20 cellular contexts compared by ENCODE assay signal in genomic region chr2:31893093-31893492, GRCh38.
A peak's percentile ranks its signal among the peaks of the same experiment; 100 is the strongest.
DNase-seq lines count a peak whose midpoint lies in the region; ATAC-seq, FAIRE-seq and TF ChIP-seq lines count a peak whose summit lies in the region.
"Had no signal": no experiment of that assay in that cellular context is flagged by ENCODE, and none has a peak within 500 bp of the region (broad histone marks: within the 10 kb centered on the region; RNA-seq: fewer than 3 reads in every experiment).

No MANE protein-coding gene starts in this region.

- no peak overlapping the region for H4K8ac ChIP-seq in H9 (replicated peaks; ENCODE audit: insufficient read length, low read depth, low read length)

- H2BK120ac ChIP-seq in H9 (ENCODE audit: low read depth, low read length, poor library complexity, severe bottlenecking) = no peak overlapping the region

- no peak for FAIRE-seq in A549 (lab: Jason Lieb, UNC)
- FAIRE-seq: bronchial epithelial cell, endothelial cell of umbilical vein had no signal

- TF ChIP-seq EP300 in A549 (IDR thresholded peaks at IDR 0.05) = no peak

- H3K23me2 ChIP-seq in H9 (ENCODE audit: insufficient read length, low read depth, low read length, poor library complexity, severe bottlenecking) = no peaks in the 10 kb centered on the region

- H3K23ac ChIP-seq in H9 (ENCODE audit: insufficient read length, low read depth, low read length) = no peak overlapping the region

- no peak overlapping the region for H2BK12ac ChIP-seq in H9 (ENCODE audit: insufficient read length, low read depth, low read length)

- H3K27ac Mint-ChIP-seq in H9 = peak overlapping the region in 2 of 3 experiments; percentile 54; a peak in 2 of 7 replicates
- peak overlapping the region; percentile 7 for H3K27ac Mint-ChIP-seq in endothelial cell (ENCODE audit: unreplicated experiment)
- no peak overlapping the region for H3K27ac Mint-ChIP-seq in activated CD8-positive, alpha-beta memory T cell treated with anti-CD3 and anti-CD28 coated beads, Interleukin-2, amount 10 ng/mL, durations not matched to agents 7 days and 5 days
- no peak overlapping the region for H3K27ac Mint-ChIP-seq in activated T-helper 1 cell treated with anti-CD3 and anti-CD28 coated beads, Interleukin-12 subunit alpha, Interleukin-12 subunit beta, Interleukin-2, Interleukin-4 antibody, amounts not matched to agents 30 ng/mL and 10 ng/mL and 1 ng/mL, durations not matched to agents 14 hours and 24 hours and 36 hours
- H3K27ac Mint-ChIP-seq: activated T-cell treated with anti-CD3 and anti-CD28 coated beads, Interleukin-2, amount 50 U/mL, for 24 hours; CD8-positive, alpha-beta T cell; stimulated activated effector memory CD8-positive, alpha-beta T cell treated with anti-CD3 and anti-CD28 coated beads, Interleukin-12 subunit alpha, Interleukin-12 subunit beta, amount 100 ng/mL, for 72 hours had no signal

- H3T11ph ChIP-seq in H9 (ENCODE audit: low read length) = no peak overlapping the region

- H2AFZ ChIP-seq in H9 (ENCODE audit: low read length) = no peak overlapping the region

- no peak overlapping the region for H2BK20ac ChIP-seq in H9 (ENCODE audit: low read depth, low read length, poor library complexity, severe bottlenecking)

- H3K4me1 Mint-ChIP-seq in H9 (peaks cover 37 to 38% of the 10 kb centered on the region in 2 experiments), endothelial cell (ENCODE audit: unreplicated experiment) (peaks cover 35% of the 10 kb centered on the region)
- H3K4me1 Mint-ChIP-seq in activated CD8-positive, alpha-beta memory T cell treated with anti-CD3 and anti-CD28 coated beads, Interleukin-2, amount 10 ng/mL, durations not matched to agents 7 days and 5 days = peaks cover 6% of the 10 kb centered on the region
- no peaks in the 10 kb centered on the region for H3K4me1 Mint-ChIP-seq in activated T-helper 1 cell treated with anti-CD3 and anti-CD28 coated beads, Interleukin-12 subunit alpha, Interleukin-12 subunit beta, Interleukin-2, Interleukin-4 antibody, amounts not matched to agents 30 ng/mL and 10 ng/mL and 1 ng/mL, durations not matched to agents 14 hours and 24 hours and 36 hours (ENCODE audit: low read depth)
- H3K4me1 Mint-ChIP-seq: stimulated activated effector memory CD8-positive, alpha-beta T cell treated with anti-CD3 and anti-CD28 coated beads, Interleukin-12 subunit alpha, Interleukin-12 subunit beta, amount 100 ng/mL, for 72 hours had no signal

- H3K4me3 Mint-ChIP-seq in H9 = no peak overlapping the region; a peak in 1 of 5 replicates
- H3K4me3 Mint-ChIP-seq in endothelial cell (ENCODE audit: unreplicated experiment) = no peak overlapping the region
- H3K4me3 Mint-ChIP-seq in activated CD8-positive, alpha-beta memory T cell treated with anti-CD3 and anti-CD28 coated beads, Interleukin-2, amount 10 ng/mL, durations not matched to agents 7 days and 5 days = no peak overlapping the region
- H3K4me3 Mint-ChIP-seq in activated T-helper 1 cell treated with anti-CD3 and anti-CD28 coated beads, Interleukin-12 subunit alpha, Interleukin-12 subunit beta, Interleukin-2, Interleukin-4 antibody, amounts not matched to agents 30 ng/mL and 10 ng/mL and 1 ng/mL, durations not matched to agents 14 hours and 24 hours and 36 hours = no peak overlapping the region
- H3K4me3 Mint-ChIP-seq: activated T-cell treated with anti-CD3 and anti-CD28 coated beads, Interleukin-2, amount 50 U/mL, for 24 hours; CD8-positive, alpha-beta T cell; stimulated activated effector memory CD8-positive, alpha-beta T cell treated with anti-CD3 and anti-CD28 coated beads, Interleukin-12 subunit alpha, Interleukin-12 subunit beta, amount 100 ng/mL, for 72 hours had no signal

- H3K4ac ChIP-seq in H9 (ENCODE audit: low read depth, low read length) = no peak overlapping the region

- intact Hi-C loops in left lung (cut with DNase I) = no loop called here
- intact Hi-C loops in activated T-helper 1 cell treated with anti-CD3 and anti-CD28 coated beads, Interleukin-12 subunit alpha, Interleukin-12 subunit beta, Interleukin-2, Interleukin-4 antibody, amounts not matched to agents 30 ng/mL and 10 ng/mL and 1 ng/mL, durations not matched to agents 14 hours and 24 hours and 36 hours (cut with micrococcal nuclease) = no loop called here

- no peak for DNase-seq in A549 (ENCODE audit: low read depth in 1 of 2, low spot score in 1 of 2)
- DNase-seq in H9 = no peak
- peak; percentile 81 for DNase-seq in NOMO-1 treated with dmso at 0.1 percent for 144 hours (lab: John Stamatoyannopoulos, UW; ENCODE audit: unreplicated experiment)
- no peak for DNase-seq in endothelial cell (ENCODE audit: low spot score)
- DNase-seq in left lung = no peak
- DNase-seq in HuH-7 (ENCODE audit: low spot score) = no peak
- no peak for DNase-seq in activated CD8-positive, alpha-beta memory T cell treated with anti-CD3 and anti-CD28 coated beads, Interleukin-2, amount 10 ng/mL, durations not matched to agents 7 days and 5 days
- DNase-seq in activated T-helper 1 cell treated with anti-CD3 and anti-CD28 coated beads, Interleukin-12 subunit alpha, Interleukin-12 subunit beta, Interleukin-2, Interleukin-4 antibody, amounts not matched to agents 30 ng/mL and 10 ng/mL and 1 ng/mL, durations not matched to agents 14 hours and 24 hours and 36 hours (ENCODE audit: low spot score) = no peak
- DNase-seq: activated CD4-positive, alpha-beta T cell treated with anti-CD3 and anti-CD28 coated beads, Interleukin-2, amount 50 U/mL, for 48 hours; activated T-cell treated with anti-CD3 and anti-CD28 coated beads, Interleukin-2, amount 50 U/mL, for 24 hours; CD8-positive, alpha-beta T cell; DND-41; GOT3; NCI-H1092 treated with DMSO at 0.1 percent for 48 hours; NCI-H2081; Peyer's patch; SW 1271 had no signal

- H3K27me3 Mint-ChIP-seq in H9 (ENCODE audit: low read depth) (no peaks in the 10 kb centered on the region), endothelial cell (ENCODE audit: unreplicated experiment) (peaks cover 2% of the 10 kb centered on the region)
- H3K27me3 Mint-ChIP-seq in activated CD8-positive, alpha-beta memory T cell treated with anti-CD3 and anti-CD28 coated beads, Interleukin-2, amount 10 ng/mL, durations not matched to agents 7 days and 5 days = no peaks in the 10 kb centered on the region
- no peaks in the 10 kb centered on the region for H3K27me3 Mint-ChIP-seq in activated T-helper 1 cell treated with anti-CD3 and anti-CD28 coated beads, Interleukin-12 subunit alpha, Interleukin-12 subunit beta, Interleukin-2, Interleukin-4 antibody, amounts not matched to agents 30 ng/mL and 10 ng/mL and 1 ng/mL, durations not matched to agents 14 hours and 24 hours and 36 hours (ENCODE audit: insufficient read depth)
- H3K27me3 Mint-ChIP-seq: activated T-cell treated with anti-CD3 and anti-CD28 coated beads, Interleukin-2, amount 50 U/mL, for 24 hours had no signal

- no peak overlapping the region for H4K5ac ChIP-seq in H9 (ENCODE audit: insufficient read length, low read depth, low read length)

- TF ChIP-seq CTCF in A549 (IDR thresholded peaks at IDR 0.05) = no peak
- TF ChIP-seq CTCF in H9 (conservative IDR thresholded peaks at IDR 0.05) = no peak
- TF ChIP-seq CTCF in endothelial cell (IDR thresholded peaks at IDR 0.05; ENCODE audit: unreplicated experiment) = no peak
- TF ChIP-seq CTCF in left lung (IDR thresholded peaks at IDR 0.05) = no peak

- CTCF ChIA-PET in A549 (lab: Yijun Ruan, JAX) = no interaction called here
- CTCF ChIA-PET in activated CD8-positive, alpha-beta memory T cell treated with anti-CD3 and anti-CD28 coated beads, Interleukin-2, amount 10 ng/mL, durations not matched to agents 7 days and 5 days (lab: Charles Lee) = interaction anchor here (1.7 kb wide), 1 partner anchor 9 kb away, joined by 5 read pairs; no protein-coding TSS in a partner anchor

- no peak overlapping the region for H3K56ac ChIP-seq in H9 (ENCODE audit: insufficient read length, low read depth, low read length)

- H3K36me3 ChIP-seq in left lung = peaks cover 0 to 7% of the 10 kb centered on the region in 2 donors
- H3K36me3 ChIP-seq: Peyer's patch had no signal

- H3K4me3 ChIP-seq in A549 (no peak overlapping the region), left lung (no peak overlapping the region)
- H3K4me3 ChIP-seq: Peyer's patch had no signal

- H3K27me3 ChIP-seq in H9 (ENCODE audit: insufficient read depth, low read length) (no peaks in the 10 kb centered on the region), left lung (no peaks in the 10 kb centered on the region)
- H3K27me3 ChIP-seq: Peyer's patch had no signal

- POLR2A ChIA-PET in A549 (lab: Yijun Ruan, JAX) = no interaction called here

- peaks cover 17 to 27% (median 23%) of the 10 kb centered on the region in 3 experiments for H3K36me3 Mint-ChIP-seq in H9 (ENCODE audit: insufficient read depth in 1 of 3, low read depth in 3 of 3)
- H3K36me3 Mint-ChIP-seq in endothelial cell (ENCODE audit: low read depth, unreplicated experiment) = peaks cover 17% of the 10 kb centered on the region
- peaks cover 31% of the 10 kb centered on the region for H3K36me3 Mint-ChIP-seq in activated CD8-positive, alpha-beta memory T cell treated with anti-CD3 and anti-CD28 coated beads, Interleukin-2, amount 10 ng/mL, durations not matched to agents 7 days and 5 days
- peaks cover 24% of the 10 kb centered on the region for H3K36me3 Mint-ChIP-seq in activated T-helper 1 cell treated with anti-CD3 and anti-CD28 coated beads, Interleukin-12 subunit alpha, Interleukin-12 subunit beta, Interleukin-2, Interleukin-4 antibody, amounts not matched to agents 30 ng/mL and 10 ng/mL and 1 ng/mL, durations not matched to agents 14 hours and 24 hours and 36 hours (ENCODE audit: low read depth)

- H3K79me1 ChIP-seq in H9 (ENCODE audit: insufficient read depth, low read depth, low read length, poor library complexity, severe bottlenecking) = no peaks in the 10 kb centered on the region

- H3K18ac ChIP-seq in H9 (ENCODE audit: insufficient read length, low read depth, low read length) = no peak overlapping the region

- no peaks in the 10 kb centered on the region for H3K79me2 ChIP-seq in H9 (ENCODE audit: insufficient read depth, low read length)

- H3K14ac ChIP-seq in H9 (ENCODE audit: insufficient read depth, low read length) = no peak overlapping the region

- ATAC-seq in A549 (no peak), left lung (no peak)
- no peak for ATAC-seq in activated CD8-positive, alpha-beta memory T cell treated with anti-CD3 and anti-CD28 coated beads, Interleukin-2, amount 10 ng/mL, durations not matched to agents 7 days and 5 days
- ATAC-seq: CD8-positive, alpha-beta T cell; stimulated activated effector memory CD8-positive, alpha-beta T cell treated with anti-CD3 and anti-CD28 coated beads, Interleukin-12 subunit alpha, Interleukin-12 subunit beta, amount 100 ng/mL, for 72 hours had no signal

- H3K9me3 Mint-ChIP-seq in H9 (peaks cover 14 to 16% of the 10 kb centered on the region in 2 experiments), endothelial cell (ENCODE audit: unreplicated experiment) (no peaks in the 10 kb centered on the region)
- peaks cover 13% of the 10 kb centered on the region for H3K9me3 Mint-ChIP-seq in activated CD8-positive, alpha-beta memory T cell treated with anti-CD3 and anti-CD28 coated beads, Interleukin-2, amount 10 ng/mL, durations not matched to agents 7 days and 5 days (ENCODE audit: low read depth)
- H3K9me3 Mint-ChIP-seq in activated T-helper 1 cell treated with anti-CD3 and anti-CD28 coated beads, Interleukin-12 subunit alpha, Interleukin-12 subunit beta, Interleukin-2, Interleukin-4 antibody, amounts not matched to agents 30 ng/mL and 10 ng/mL and 1 ng/mL, durations not matched to agents 14 hours and 24 hours and 36 hours = peaks cover 12% of the 10 kb centered on the region

- no peak for TF ChIP-seq RAD21 in A549 (conservative IDR thresholded peaks at IDR 0.05 in 1 of 2, IDR thresholded peaks at IDR 0.05 in 1 of 2)

- no peak overlapping the region for H4K91ac ChIP-seq in H9 (ENCODE audit: insufficient read length, low read depth, low read length)

- H3K4me1 ChIP-seq in A549 = no peaks in the 10 kb centered on the region; the same call in 2 of the 3 replicates
- peaks cover 3% of the 10 kb centered on the region; the same call in 1 of the 2 replicates for H3K4me1 ChIP-seq in H9 (ENCODE audit: insufficient read depth, low read length)
- H3K4me1 ChIP-seq in left lung = peaks cover 0 to 14% of the 10 kb centered on the region in 2 donors
- H3K4me1 ChIP-seq: Peyer's patch had no signal

- no peak overlapping the region for H2BK15ac ChIP-seq in H9 (ENCODE audit: low read depth, low read length)

- no peak overlapping the region for H2BK5ac ChIP-seq in H9 (ENCODE audit: insufficient read length, low read length)

- H3K4me2 ChIP-seq in A549 (no peak overlapping the region), H9 (ENCODE audit: insufficient read depth, insufficient read length, low read length) (peak overlapping the region; percentile 37)

- no peak overlapping the region for H3K9ac ChIP-seq in H9 (ENCODE audit: extremely low read depth, insufficient read length, low read length)

- H2AK5ac ChIP-seq in H9 (ENCODE audit: insufficient read length, low read length) = no peak overlapping the region

- H3K9me3 ChIP-seq in A549 (peaks cover 11% of the 10 kb centered on the region; the same call in 2 of the 3 replicates), H9 (ENCODE audit: control insufficient read depth, low read depth, low read length) (no peaks in the 10 kb centered on the region), left lung (peaks cover 0 to 11% of the 10 kb centered on the region in 2 donors)
- H3K9me3 ChIP-seq: Peyer's patch had no signal

- TF ChIP-seq POLR2A in A549 (IDR thresholded peaks at IDR 0.05; ENCODE audit: low read length) = no peak

- 94% methylated on average over 1 of the region's 1 CpG for WGBS in A549 (ENCODE audit: missing lambda C conversion rate)
- no CpG with 5 or more reads among the region's 1 CpG for WGBS in H9 (ENCODE audit: extremely low coverage, insufficient read length, low lambda C conversion rate)

- no peak overlapping the region for H3K27ac ChIP-seq in A549
- no peak overlapping the region for H3K27ac ChIP-seq in H9 (ENCODE audit: insufficient read length, low read depth, low read length)
- peak overlapping the region in 1 of 2 donors; percentile 14 for H3K27ac ChIP-seq in left lung
- H3K27ac ChIP-seq: Peyer's patch had no signal

- H4K20me1 ChIP-seq in H9 (ENCODE audit: control insufficient read depth, insufficient read depth, insufficient read length) = no peaks in the 10 kb centered on the region

Comparison
In these comparisons a context has a peak if more than half of its experiments do, and no peak if none do; other contexts are left out.
1. H3K27ac Mint-ChIP-seq: peak in H9 (2 of 3) and endothelial cell (single experiment); none in activated CD8-positive, alpha-beta memory T cell treated with anti-CD3 and anti-CD28 coated beads, Interleukin-2, amount 10 ng/mL, durations not matched to agents 7 days and 5 days (single experiment) and activated T-helper 1 cell treated with anti-CD3 and anti-CD28 coated beads, Interleukin-12 subunit alpha, Interleukin-12 subunit beta, Interleukin-2, Interleukin-4 antibody, amounts not matched to agents 30 ng/mL and 10 ng/mL and 1 ng/mL, durations not matched to agents 14 hours and 24 hours and 36 hours (single experiment).